ENCODE assay signal across 8 cellular contexts in genomic region chr6:52577778-52578473, GRCh38. TPM values are rescaled to one million over a fixed set of nuclear protein-coding genes. Genes with fewer than 3 reads are reported as not detected.
A peak's percentile ranks its signal among the peaks of the same experiment; 100 is the strongest.
DNase-seq lines count a peak whose midpoint lies in the region; ATAC-seq and TF ChIP-seq lines count a peak whose summit lies in the region.

No MANE protein-coding gene starts in this region.

- peaks cover 5% of the 10 kb centered on the region for H3K36me3 Mint-ChIP-seq in T-helper 1 cell treated with Interleukin-12 subunit alpha and Interleukin-12 subunit beta and Interleukin-4 antibody, amounts not matched to agents 30 μg/mL and 1 μg/mL, for 36 hours (ENCODE audit: low read depth)
- no peaks in the 10 kb centered on the region for H3K36me3 Mint-ChIP-seq in WTC11

- H3K9me3 ChIP-seq in iPS-15b (ENCODE audit: control insufficient read depth, insufficient read depth, low read length) (no peaks in the 10 kb centered on the region), subcutaneous abdominal adipose tissue (ENCODE audit: control insufficient read depth in 5 of 5, low read length in 5 of 5) (no peaks in the 10 kb centered on the region)

- peak overlapping the region; percentile 56 for H3K27ac Mint-ChIP-seq in T-helper 1 cell treated with Interleukin-12 subunit alpha and Interleukin-12 subunit beta and Interleukin-4 antibody, amounts not matched to agents 30 μg/mL and 1 μg/mL, for 36 hours
- H3K27ac Mint-ChIP-seq in WTC11: peak overlapping the region; percentile 100

- TF ChIP-seq CTCF in WTC11 (IDR thresholded peaks at IDR 0.05): no peak

- DNase-seq in T-helper 1 cell: no peak
- DNase-seq in WTC11 (ENCODE audit: low spot score): no peak
- no peak for DNase-seq in stimulated activated CD4-positive, alpha-beta T cell treated with anti-CD3 and anti-CD28 coated beads, Interleukin-4, amount 100 ng/mL, for 24 hours
- no peak for DNase-seq in ACHN
- no peak for DNase-seq in T-helper 9 cell

- H3K4me1 Mint-ChIP-seq in T-helper 1 cell treated with Interleukin-12 subunit alpha and Interleukin-12 subunit beta and Interleukin-4 antibody, amounts not matched to agents 30 μg/mL and 1 μg/mL, for 36 hours (ENCODE audit: low read depth): peaks cover 27% of the 10 kb centered on the region
- H3K4me1 Mint-ChIP-seq in WTC11: peaks cover 39% of the 10 kb centered on the region

- POLR2A ChIA-PET in WTC11 (lab: Charles Lee): interaction anchor here (1.3 to 1.6 kb wide), 2 partner anchors 13 to 157 kb away, joined by 3 to 5 read pairs; no protein-coding TSS in a partner anchor

- H3K4me3 ChIP-seq in iPS-15b (ENCODE audit: low read depth, low read length): peak overlapping the region; percentile 55
- peak overlapping the region; percentile 77 to 88 (median 84) for H3K4me3 ChIP-seq in subcutaneous abdominal adipose tissue (ENCODE audit: low read depth in 1 of 5, low read length in 5 of 5)

- H3K27me3 Mint-ChIP-seq in T-helper 1 cell treated with Interleukin-12 subunit alpha and Interleukin-12 subunit beta and Interleukin-4 antibody, amounts not matched to agents 30 μg/mL and 1 μg/mL, for 36 hours (ENCODE audit: low read depth): peaks cover 28% of the 10 kb centered on the region
- H3K27me3 Mint-ChIP-seq in WTC11 (ENCODE audit: low read depth): peaks cover 3% of the 10 kb centered on the region; the same call in 1 of the 2 replicates

- ATAC-seq in WTC11: no peak

- H3K27me3 ChIP-seq in iPS-15b (ENCODE audit: control insufficient read depth, insufficient read depth, low read length): no peaks in the 10 kb centered on the region
- H3K27me3 ChIP-seq in subcutaneous abdominal adipose tissue (ENCODE audit: control insufficient read depth in 5 of 5, insufficient read depth in 4 of 5, low read length in 5 of 5): no peaks in the 10 kb centered on the region

- in situ Hi-C loops in ACHN (cut with HindIII; ENCODE audit: low pct_ligation_motif_present, low pct_unique_long_range_greater_than_20kb, low sequenced_read_pairs): no loop called here

- H3K27ac ChIP-seq in subcutaneous abdominal adipose tissue (ENCODE audit: low read depth, low read length): peak overlapping the region; percentile 92

- H3K4me1 ChIP-seq in iPS-15b (ENCODE audit: control insufficient read depth, insufficient read depth, low read length) (peaks cover 15% of the 10 kb centered on the region), subcutaneous abdominal adipose tissue (ENCODE audit: control insufficient read depth in 5 of 5, insufficient read depth in 5 of 5, low read length in 5 of 5) (peaks cover 5 to 46% (median 45%) of the 10 kb centered on the region in 5 donors)

- CTCF ChIA-PET in WTC11 (lab: Charles Lee): interaction anchor here (3.2 kb wide), 1 partner anchor 20 kb away, joined by 13 read pairs; no protein-coding TSS in a partner anchor

- peak overlapping the region; percentile 73 for H3K4me3 Mint-ChIP-seq in T-helper 1 cell treated with Interleukin-12 subunit alpha and Interleukin-12 subunit beta and Interleukin-4 antibody, amounts not matched to agents 30 μg/mL and 1 μg/mL, for 36 hours
- H3K4me3 Mint-ChIP-seq in WTC11: peak overlapping the region; percentile 90

- H3K9ac ChIP-seq in iPS-15b (ENCODE audit: low read depth, low read length): peak overlapping the region; percentile 84
- peak overlapping the region; percentile 73 to 98 (median 92) for H3K9ac ChIP-seq in subcutaneous abdominal adipose tissue (ENCODE audit: low read length in 5 of 5)

- H3K9me3 Mint-ChIP-seq in T-helper 1 cell treated with Interleukin-12 subunit alpha and Interleukin-12 subunit beta and Interleukin-4 antibody, amounts not matched to agents 30 μg/mL and 1 μg/mL, for 36 hours: no peaks in the 10 kb centered on the region
- no peaks in the 10 kb centered on the region for H3K9me3 Mint-ChIP-seq in WTC11

- H3K36me3 ChIP-seq in iPS-15b (ENCODE audit: control insufficient read depth, insufficient read depth, low read length) (no peaks in the 10 kb centered on the region), subcutaneous abdominal adipose tissue (ENCODE audit: control insufficient read depth in 5 of 5, insufficient read depth in 5 of 5, low read length in 5 of 5) (peaks cover 3 to 16% (median 10%) of the 10 kb centered on the region in 5 donors)

TF ChIP-seq in WTC11, 78 proteins besides CTCF, POLR2A, EP300 and RAD21:
- TF ChIP-seq RORB (CRISPR knock-in tag; IDR thresholded peaks at IDR 0.05) (no peak), ZNF121 (CRISPR knock-in tag; IDR thresholded peaks at IDR 0.05) (no peak), ATF6 (CRISPR knock-in tag; IDR thresholded peaks at IDR 0.05) (no peak), ATF2 (CRISPR knock-in tag; IDR thresholded peaks at IDR 0.05; ENCODE audit: borderline replicate concordance, low read depth) (no peak), NR1H2 (CRISPR knock-in tag; IDR thresholded peaks at IDR 0.05) (no peak)

RNA-seq across cellular contexts. Expression of gene TRAM2, which starts 1.1 kb away (rescaled TPM):
- 13.4 to 14.4 TPM (median 13.5 TPM) in 3 replicates for total RNA-seq in WTC11 (2021)
